In the genomic region with DNA sequence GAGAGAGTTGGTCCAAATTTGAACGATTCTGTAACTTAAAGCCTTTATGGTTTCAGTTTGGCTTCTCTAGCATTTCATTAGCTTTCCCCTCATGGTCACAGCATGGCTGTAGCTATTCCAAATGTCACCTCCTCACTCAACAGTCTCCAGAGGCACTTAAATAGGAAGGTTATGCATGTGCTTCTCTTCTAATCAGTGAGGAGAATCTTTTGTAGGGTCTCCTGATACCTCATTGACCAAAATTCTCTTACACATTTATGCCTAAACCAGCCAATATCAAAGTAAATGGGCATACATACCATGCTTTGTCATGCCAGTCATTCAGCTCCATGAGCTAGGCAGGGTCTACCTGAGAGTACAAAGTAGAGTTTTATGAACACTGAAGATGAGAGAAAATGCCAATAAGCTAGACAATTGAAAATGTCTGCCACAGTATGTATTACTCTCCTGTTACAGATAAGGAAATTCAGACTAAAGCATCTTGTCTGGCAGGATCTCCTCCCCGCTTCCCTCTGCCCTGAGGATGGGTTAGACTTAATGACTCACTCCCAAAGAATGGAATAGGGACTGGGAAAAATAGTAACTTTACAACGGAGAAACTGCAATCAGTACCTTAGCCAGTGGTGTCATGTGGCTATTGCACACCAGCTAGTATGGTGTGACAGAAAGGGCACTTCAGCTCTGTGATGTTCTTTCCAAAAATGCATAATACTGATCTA, we compare ENCODE assay signal across 14 cellular contexts. TPM values are rescaled to one million over a fixed set of nuclear protein-coding genes. Genes with fewer than 3 reads are reported as not detected.
DNase-seq lines count a peak whose midpoint lies in the region; ATAC-seq, FAIRE-seq and TF ChIP-seq lines count a peak whose summit lies in the region.
"Had no signal": no experiment of that assay in that cellular context is flagged by ENCODE, and none has a peak within 500 bp of the region (broad histone marks: within the 10 kb centered on the region; RNA-seq: fewer than 3 reads in every experiment).

No MANE protein-coding gene starts in this region.

- H3K4me1 Mint-ChIP-seq in T-helper 2 cell treated with Interferon-gamma antibody and Interleukin-4, amounts not matched to agents 5 μg/mL and 100 μg/mL, for 36 hours (ENCODE audit: low read depth), result no peaks in the 10 kb centered on the region
- H3K4me1 Mint-ChIP-seq: activated naive CD8-positive, alpha-beta T cell treated with anti-CD3 and anti-CD28 coated beads, Interleukin-2, amount 50 U/mL, for 24 hours; neural progenitor cell had no signal

- H3K27ac ChIP-seq in esophagus squamous epithelium (peak overlapping the region in 3 of 4 donors; percentile 50 to 80 (median 65)), tibial artery (no peak overlapping the region)
- H3K27ac ChIP-seq: BLaER1 treated with 17β-estradiol and CSF1 and Interleukin-3, amounts not matched to agents 10 nM and 100 nM; neural progenitor cell had no signal

- DNase-seq in GM03348 (ENCODE audit: low spot score) (peak; percentile 34), RCC 7860 (ENCODE audit: low spot score) (peak; percentile 86), esophagus squamous epithelium (lab: John Stamatoyannopoulos, UW) (no peak), omental fat pad (ENCODE audit: low spot score) (no peak), NCI-H82 (lab: John Stamatoyannopoulos, UW) (no peak), tibial artery (no peak), NCI-H510A (lab: John Stamatoyannopoulos, UW) (no peak)
- DNase-seq in T-helper 2 cell treated with Interferon-gamma antibody and Interleukin-4, amounts not matched to agents 5 μg/mL and 100 μg/mL, for 36 hours (ENCODE audit: low spot score), result no peak
- DNase-seq: activated naive CD8-positive, alpha-beta T cell treated with anti-CD3 and anti-CD28 coated beads, Interleukin-2, amount 50 U/mL, for 24 hours; NCI-H1417; stimulated activated CD4-positive, alpha-beta T cell treated with anti-CD3 and anti-CD28 coated beads, Interleukin-4, amount 100 ng/mL, for 1 hour; T-helper 2 cell had no signal

- no peaks in the 10 kb centered on the region for H3K27me3 ChIP-seq in esophagus squamous epithelium
- H3K27me3 ChIP-seq in tibial artery, result no peaks in the 10 kb centered on the region
- H3K27me3 ChIP-seq: BLaER1 treated with 17β-estradiol and CSF1 and Interleukin-3, amounts not matched to agents 10 nM and 100 nM; neural progenitor cell had no signal

- H3K36me3 Mint-ChIP-seq in T-helper 2 cell treated with Interferon-gamma antibody and Interleukin-4, amounts not matched to agents 5 μg/mL and 100 μg/mL, for 36 hours (ENCODE audit: low read depth), result no peaks in the 10 kb centered on the region
- H3K36me3 Mint-ChIP-seq: neural progenitor cell had no signal

- no peaks in the 10 kb centered on the region for H3K9me3 Mint-ChIP-seq in T-helper 2 cell treated with Interferon-gamma antibody and Interleukin-4, amounts not matched to agents 5 μg/mL and 100 μg/mL, for 36 hours
- H3K9me3 Mint-ChIP-seq: activated naive CD8-positive, alpha-beta T cell treated with anti-CD3 and anti-CD28 coated beads, Interleukin-2, amount 50 U/mL, for 24 hours; neural progenitor cell had no signal

- H3K9me3 ChIP-seq in esophagus squamous epithelium (no peaks in the 10 kb centered on the region), tibial artery (no peaks in the 10 kb centered on the region)
- H3K9me3 ChIP-seq: BLaER1 treated with 17β-estradiol and CSF1 and Interleukin-3, amounts not matched to agents 10 nM and 100 nM had no signal

- 31 to 50% methylated on average over 3 of the region's 3 CpGs for WGBS in esophagus squamous epithelium, 2 donors

- H3K4me1 ChIP-seq in esophagus squamous epithelium, result peaks cover 17 to 55% (median 22%) of the 10 kb centered on the region in 3 donors
- no peaks in the 10 kb centered on the region for H3K4me1 ChIP-seq in tibial artery
- H3K4me1 ChIP-seq: BLaER1 treated with 17β-estradiol and CSF1 and Interleukin-3, amounts not matched to agents 10 nM and 100 nM; neural progenitor cell had no signal

- no peak overlapping the region for H3K4me3 Mint-ChIP-seq in T-helper 2 cell treated with Interferon-gamma antibody and Interleukin-4, amounts not matched to agents 5 μg/mL and 100 μg/mL, for 36 hours
- H3K4me3 Mint-ChIP-seq: activated naive CD8-positive, alpha-beta T cell treated with anti-CD3 and anti-CD28 coated beads, Interleukin-2, amount 50 U/mL, for 24 hours; neural progenitor cell had no signal

- TF ChIP-seq POLR2A in esophagus squamous epithelium (IDR thresholded peaks at IDR 0.05), result no peak

- ATAC-seq in omental fat pad (ENCODE audit: low FRiP score), result peak; percentile 45
- ATAC-seq: activated naive CD8-positive, alpha-beta T cell treated with anti-CD3 and anti-CD28 coated beads, Interleukin-2, amount 50 U/mL, for 24 hours had no signal

- H3K36me3 ChIP-seq in esophagus squamous epithelium (no peaks in the 10 kb centered on the region), tibial artery (no peaks in the 10 kb centered on the region)
- H3K36me3 ChIP-seq: BLaER1 treated with 17β-estradiol and CSF1 and Interleukin-3, amounts not matched to agents 10 nM and 100 nM; neural progenitor cell had no signal

- no peaks in the 10 kb centered on the region for H3K27me3 Mint-ChIP-seq in T-helper 2 cell treated with Interferon-gamma antibody and Interleukin-4, amounts not matched to agents 5 μg/mL and 100 μg/mL, for 36 hours (ENCODE audit: low read depth)

- H3K4me3 ChIP-seq in esophagus squamous epithelium, result no peak overlapping the region
- no peak overlapping the region for H3K4me3 ChIP-seq in tibial artery
- H3K4me3 ChIP-seq: BLaER1 treated with 17β-estradiol and CSF1 and Interleukin-3, amounts not matched to agents 10 nM and 100 nM; neural progenitor cell had no signal

- peak in 1 of 6 experiments; percentile 12 for TF ChIP-seq CTCF in esophagus squamous epithelium (IDR thresholded peaks at IDR 0.05)
- TF ChIP-seq CTCF in omental fat pad (IDR thresholded peaks at IDR 0.05), result no peak
- TF ChIP-seq CTCF in tibial artery (IDR thresholded peaks at IDR 0.05), result no peak

- peak; percentile 96 for FAIRE-seq in RCC 7860 (lab: Jason Lieb, UNC)

- intact Hi-C loops in esophagus squamous epithelium (cut with DNase I) (no loop called here), tibial artery (cut with DNase I; ENCODE audit: low total_unique reads) (no loop called here)

- no peak overlapping the region for H3K27ac Mint-ChIP-seq in T-helper 2 cell treated with Interferon-gamma antibody and Interleukin-4, amounts not matched to agents 5 μg/mL and 100 μg/mL, for 36 hours
- H3K27ac Mint-ChIP-seq: activated naive CD8-positive, alpha-beta T cell treated with anti-CD3 and anti-CD28 coated beads, Interleukin-2, amount 50 U/mL, for 24 hours; neural progenitor cell had no signal

RNA-seq across cellular contexts. Expression of gene DSG2, which starts 15.4 kb away (rescaled TPM):
- total RNA-seq in esophagus squamous epithelium, result 10 to 100 TPM in 1 of 4 donors, 1 to 10 TPM in 3; 7.3 to 18.8 (median 9.7) TPM
- total RNA-seq in omental fat pad, result 10 to 100 TPM; 33.5 to 75.2 (median 42.2) TPM

Comparison
In these comparisons a context has a peak if more than half of its experiments do, and no peak if none do; other contexts are left out.
1. DNase-seq: peak in GM03348 (single experiment) and RCC 7860 (single experiment); none in esophagus squamous epithelium (single experiment), omental fat pad (single experiment), NCI-H82 (single experiment), tibial artery (0 of 2), T-helper 2 cell treated with Interferon-gamma antibody and Interleukin-4, amounts not matched to agents 5 μg/mL and 100 μg/mL, for 36 hours (single experiment) and NCI-H510A (single experiment).
2. H3K27ac ChIP-seq: peak in esophagus squamous epithelium (3 of 4); none in tibial artery (0 of 2).